In genomic region chr3:137013955-137014688, GRCh38 we compare ENCODE assay signal across 8 cellular contexts. TPM values are rescaled to one million over a fixed set of nuclear protein-coding genes. Genes with fewer than 3 reads are reported as not detected.
DNase-seq lines count a peak whose midpoint lies in the region; ATAC-seq and TF ChIP-seq lines count a peak whose summit lies in the region.

No MANE protein-coding gene starts in this region.

- TF ChIP-seq POLR2A in Peyer's patch (IDR thresholded peaks at IDR 0.05), result no peak

- H3K36me3 Mint-ChIP-seq in activated T-cell treated with anti-CD3 and anti-CD28 coated beads, Interleukin-2, amount 50 U/mL, for 72 hours (ENCODE audit: insufficient read depth in 2 of 2), result no peaks in the 10 kb centered on the region
- peaks cover 0 to 2% (median 0%) of the 10 kb centered on the region in 5 donors for H3K36me3 Mint-ChIP-seq in naive thymus-derived CD4-positive, alpha-beta T cell
- H3K36me3 Mint-ChIP-seq in stimulated activated effector memory CD8-positive, alpha-beta T cell treated with anti-CD3 and anti-CD28 coated beads, Interleukin-12 subunit alpha, Interleukin-12 subunit beta, amount 100 ng/mL, for 72 hours, result no peaks in the 10 kb centered on the region

- POLR2A ChIA-PET in naive thymus-derived CD4-positive, alpha-beta T cell (lab: Charles Lee), result interaction anchor here (0.7 to 1.7 kb wide), 6 partner anchors 152 to 939 kb away, joined by 3 to 23 read pairs (median 4); partner anchors contain the start of genes MSL2, NCK1 and STAG1

- H3K4me1 ChIP-seq in Peyer's patch, result peaks cover 0 to 5% (median 0%) of the 10 kb centered on the region in 4 donors
- no peaks in the 10 kb centered on the region for H3K4me1 ChIP-seq in naive thymus-derived CD4-positive, alpha-beta T cell (ENCODE audit: control insufficient read depth in 2 of 2, insufficient read depth in 2 of 2, low read length in 2 of 2)

- peak; percentile 78 to 97 (median 95) for TF ChIP-seq CTCF in Peyer's patch (IDR thresholded peaks at IDR 0.05)

- peak; percentile 86 for ATAC-seq in GM21723 (IDR thresholded peaks at IDR 0.05; ENCODE audit: unreplicated experiment)
- peak; percentile 90 to 95 for ATAC-seq in activated T-cell treated with anti-CD3 and anti-CD28 coated beads, Interleukin-2, amount 50 U/mL, for 72 hours (replicated peaks in 1 of 2)
- ATAC-seq in naive thymus-derived CD4-positive, alpha-beta T cell, result peak; percentile 93
- ATAC-seq in stimulated activated effector memory CD8-positive, alpha-beta T cell treated with anti-CD3 and anti-CD28 coated beads, Interleukin-12 subunit alpha, Interleukin-12 subunit beta, amount 100 ng/mL, for 72 hours, result peak; percentile 82

- peak overlapping the region in 3 of 4 donors; percentile 11 to 29 (median 26) for H3K27ac ChIP-seq in Peyer's patch
- no peak overlapping the region for H3K27ac ChIP-seq in naive thymus-derived CD4-positive, alpha-beta T cell (ENCODE audit: low read depth, low read length)

- H3K27me3 ChIP-seq in Peyer's patch, result no peaks in the 10 kb centered on the region
- no peaks in the 10 kb centered on the region for H3K27me3 ChIP-seq in naive thymus-derived CD4-positive, alpha-beta T cell (ENCODE audit: control insufficient read depth in 2 of 2, insufficient read depth in 2 of 2, low read length in 2 of 2)

- peak overlapping the region; percentile 85 for H3K27ac Mint-ChIP-seq in activated T-cell treated with anti-CD3 and anti-CD28 coated beads, Interleukin-2, amount 50 U/mL, for 72 hours
- peak overlapping the region in 4 of 9 donors; percentile 24 to 64 (median 57) for H3K27ac Mint-ChIP-seq in naive thymus-derived CD4-positive, alpha-beta T cell
- H3K27ac Mint-ChIP-seq in stimulated activated effector memory CD8-positive, alpha-beta T cell treated with anti-CD3 and anti-CD28 coated beads, Interleukin-12 subunit alpha, Interleukin-12 subunit beta, amount 100 ng/mL, for 72 hours, result peak overlapping the region; percentile 4

- peaks cover 7% of the 10 kb centered on the region for H3K4me1 Mint-ChIP-seq in activated T-cell treated with anti-CD3 and anti-CD28 coated beads, Interleukin-2, amount 50 U/mL, for 72 hours (ENCODE audit: low read depth)
- peaks cover 5 to 10% (median 9%) of the 10 kb centered on the region in 7 donors for H3K4me1 Mint-ChIP-seq in naive thymus-derived CD4-positive, alpha-beta T cell
- peaks cover 17% of the 10 kb centered on the region for H3K4me1 Mint-ChIP-seq in stimulated activated effector memory CD8-positive, alpha-beta T cell treated with anti-CD3 and anti-CD28 coated beads, Interleukin-12 subunit alpha, Interleukin-12 subunit beta, amount 100 ng/mL, for 72 hours

- H3K9me3 Mint-ChIP-seq in activated T-cell treated with anti-CD3 and anti-CD28 coated beads, Interleukin-2, amount 50 U/mL, for 72 hours, result no peaks in the 10 kb centered on the region
- no peaks in the 10 kb centered on the region for H3K9me3 Mint-ChIP-seq in naive thymus-derived CD4-positive, alpha-beta T cell
- H3K9me3 Mint-ChIP-seq in stimulated activated effector memory CD8-positive, alpha-beta T cell treated with anti-CD3 and anti-CD28 coated beads, Interleukin-12 subunit alpha, Interleukin-12 subunit beta, amount 100 ng/mL, for 72 hours, result no peaks in the 10 kb centered on the region

- peak overlapping the region; percentile 69 to 75 for H3K4me3 Mint-ChIP-seq in activated T-cell treated with anti-CD3 and anti-CD28 coated beads, Interleukin-2, amount 50 U/mL, for 72 hours
- H3K4me3 Mint-ChIP-seq in naive thymus-derived CD4-positive, alpha-beta T cell, result peak overlapping the region; percentile 65 to 87 (median 80)
- peak overlapping the region; percentile 58 for H3K4me3 Mint-ChIP-seq in stimulated activated effector memory CD8-positive, alpha-beta T cell treated with anti-CD3 and anti-CD28 coated beads, Interleukin-12 subunit alpha, Interleukin-12 subunit beta, amount 100 ng/mL, for 72 hours

- H3K27me3 Mint-ChIP-seq in activated T-cell treated with anti-CD3 and anti-CD28 coated beads, Interleukin-2, amount 50 U/mL, for 72 hours (ENCODE audit: low read depth), result no peaks in the 10 kb centered on the region
- peaks cover 0 to 4% (median 0%) of the 10 kb centered on the region in 5 donors for H3K27me3 Mint-ChIP-seq in naive thymus-derived CD4-positive, alpha-beta T cell

- intact Hi-C loops in naive thymus-derived CD4-positive, alpha-beta T cell (cut with micrococcal nuclease), result loop anchor here (1.0 to 10.0 kb wide), 16 partner anchors 151 to 943 kb away; partner anchors contain the start of genes MSL2 (in 2 of the 2), NCK1 (in 2 of the 2), PCCB (in 2 of the 2) and STAG1 (in 1 of the 2)

- peak; percentile 96 for DNase-seq in DMS 273 (lab: John Stamatoyannopoulos, UW; ENCODE audit: unreplicated experiment)
- peak; percentile 82 to 88 for DNase-seq in Kasumi-1 (lab: John Stamatoyannopoulos, UW)
- peak; percentile 80 to 95 (median 93) for DNase-seq in Peyer's patch
- DNase-seq in activated T-cell treated with anti-CD3 and anti-CD28 coated beads, Interleukin-2, amount 50 U/mL, for 72 hours, result peak; percentile 80 to 87
- peak; percentile 84 for DNase-seq in fibroblast of gingiva (ENCODE audit: low read depth)
- DNase-seq in naive thymus-derived CD4-positive, alpha-beta T cell, result peak; percentile 59 to 87 (median 78)
- peak; percentile 81 to 89 for DNase-seq in stimulated activated effector memory CD8-positive, alpha-beta T cell treated with anti-CD3 and anti-CD28 coated beads, Interleukin-12 subunit alpha, Interleukin-12 subunit beta, amount 100 ng/mL, for 72 hours (ENCODE audit: low spot score in 2 of 2)

- no peaks in the 10 kb centered on the region for H3K9me3 ChIP-seq in Peyer's patch
- H3K9me3 ChIP-seq in naive thymus-derived CD4-positive, alpha-beta T cell (ENCODE audit: control insufficient read depth in 2 of 3, low read length in 3 of 3), result no peaks in the 10 kb centered on the region

- CTCF ChIA-PET in naive thymus-derived CD4-positive, alpha-beta T cell (lab: Charles Lee), result interaction anchor here (0.5 to 4.7 kb wide), 36 partner anchors 11 to 943 kb away, joined by 3 to 36 read pairs (median 4); partner anchors contain the start of genes IL20RB, MSL2, NCK1 and STAG1

- H3K4me3 ChIP-seq in Peyer's patch, result peak overlapping the region; percentile 7 to 53 (median 40)
- peak overlapping the region; percentile 43 for H3K4me3 ChIP-seq in naive thymus-derived CD4-positive, alpha-beta T cell (ENCODE audit: low read length)

- H3K36me3 ChIP-seq in Peyer's patch, result no peaks in the 10 kb centered on the region
- H3K36me3 ChIP-seq in naive thymus-derived CD4-positive, alpha-beta T cell (ENCODE audit: control insufficient read depth in 2 of 3, insufficient read depth in 3 of 3, low read length in 3 of 3), result no peaks in the 10 kb centered on the region

RNA-seq across cellular contexts. Expression of gene IL20RB, which starts 56.3 kb away (rescaled TPM):
- 1 to 10 TPM in 2 of 4 donors, under 1 TPM in 2; 0.54 to 1.7 (median 0.81) TPM for total RNA-seq in Peyer's patch
- 1 to 10 TPM; 1.7 to 2.0 TPM for total RNA-seq in activated T-cell treated with anti-CD3 and anti-CD28 coated beads, Interleukin-2, amount 50 U/mL, for 72 hours
- total RNA-seq in naive thymus-derived CD4-positive, alpha-beta T cell, result 1 to 10 TPM; 1.7 to 3.5 (median 2.4) TPM
- under 1 TPM in 1 of 2 donors, not detected in 1; 0.33 TPM for polyA plus RNA-seq in naive thymus-derived CD4-positive, alpha-beta T cell
